Comparison of ENCODE assay signal across 8 cellular contexts in the genomic region with DNA sequence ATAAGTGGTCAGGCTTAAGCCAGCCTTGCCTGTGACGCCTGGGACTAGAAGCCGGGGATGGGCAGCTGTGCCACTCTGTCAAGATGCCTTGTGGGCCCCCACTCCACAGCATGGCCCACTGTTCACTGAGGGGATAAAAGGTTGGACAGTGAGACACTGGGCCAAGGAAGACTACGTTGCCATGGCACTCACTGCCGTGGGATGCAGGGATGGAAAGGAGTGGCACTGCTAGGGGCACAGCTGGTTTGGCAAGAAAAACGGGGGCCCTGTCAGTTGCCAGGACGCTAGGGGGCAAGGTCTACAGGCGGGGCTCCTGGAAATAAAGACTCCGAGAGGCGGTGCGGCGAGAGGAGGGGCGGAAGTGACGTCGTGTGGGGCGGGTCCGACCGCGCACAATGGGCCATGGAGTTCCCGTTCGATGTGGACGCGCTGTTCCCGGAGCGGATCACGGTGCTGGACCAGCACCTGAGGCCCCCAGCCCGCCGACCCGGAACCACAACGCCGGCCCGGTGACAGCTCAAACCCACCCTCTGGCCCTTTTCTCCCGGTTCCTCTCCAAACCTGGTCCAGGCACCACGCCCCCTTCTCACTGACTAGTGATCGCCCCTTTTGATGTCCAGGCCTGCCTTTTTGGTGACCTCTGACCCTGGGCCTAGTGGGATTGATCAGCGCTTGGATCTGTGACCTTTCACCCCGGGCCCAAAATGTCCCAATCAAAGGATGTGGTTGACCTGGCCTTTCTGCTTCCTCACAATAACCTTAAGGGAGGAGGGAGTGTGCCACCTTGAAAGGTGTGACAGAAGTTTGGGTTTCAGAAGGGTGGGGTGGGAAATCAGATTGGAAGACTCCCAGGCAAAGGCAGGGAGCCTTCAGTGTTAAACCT. TPM values are rescaled to one million over a fixed set of nuclear protein-coding genes. Genes with fewer than 3 reads are reported as not detected.
DNase-seq lines count a peak whose midpoint lies in the region; ATAC-seq, FAIRE-seq and TF ChIP-seq lines count a peak whose summit lies in the region.

A gene (plus strand): TSS at position 391 of the 883 bp plus-strand sequence.

- DNase-seq in GM12891 (ENCODE audit: insufficient read length, low spot score) (peak; percentile 84), NCI-H2171 (lab: John Stamatoyannopoulos, UW) (peak; percentile 82), T47D (ENCODE audit: low read depth in 1 of 2, low spot score in 1 of 2) (peak; percentile 82 to 90), iPS-NIHi11 (ENCODE audit: low spot score) (peak; percentile 95)

- peak; percentile 89 for FAIRE-seq in GM12891 (lab: Jason Lieb, UNC)

- ATAC-seq in HG02884 (IDR thresholded peaks at IDR 0.05; ENCODE audit: unreplicated experiment) (peak; percentile 87), HG03457 (IDR thresholded peaks at IDR 0.05; ENCODE audit: unreplicated experiment) (no peak)

- peak; percentile 84 for TF ChIP-seq POLR2A in GM12891 (IDR thresholded peaks at IDR 0.05; ENCODE audit: low read depth, low read length)

- H3K4me3 ChIP-seq in skin epidermis: peak within 1 kb of the TSS; percentile 40 to 67 (median 58)

- in situ Hi-C loops in T47D (cut with HindIII; ENCODE audit: low pct_unique_long_range_greater_than_20kb, low sequenced_read_pairs): no loop called here

- peak within 1 kb of the TSS; percentile 76 for H3K27ac ChIP-seq in VCaP
- H3K27ac ChIP-seq in skin epidermis: peak within 1 kb of the TSS; percentile 24 to 96 (median 90)

- peak; percentile 29 for TF ChIP-seq CTCF in VCaP (conservative IDR thresholded peaks at IDR 0.05)

TF ChIP-seq in GM12891, 5 proteins besides CTCF, POLR2A, EP300 and RAD21:
- TF ChIP-seq TAF1 (IDR thresholded peaks at IDR 0.05; ENCODE audit: low read depth, low read length): peak; percentile 63
- peak; percentile 50; the same call in 1 of the 2 replicates for TF ChIP-seq POU2F2 (IDR thresholded peaks at IDR 0.05; ENCODE audit: low read depth, low read length)
- TF ChIP-seq PAX5 (IDR thresholded peaks at IDR 0.05; ENCODE audit: insufficient read depth, low read length, severe bottlenecking): no peak
- peak; percentile 83 for TF ChIP-seq POLR2AphosphoS5 (IDR thresholded peaks at IDR 0.05; ENCODE audit: low read depth, low read length)
- TF ChIP-seq SPI1 (IDR thresholded peaks at IDR 0.05; ENCODE audit: low read depth, low read length): peak; percentile 42
TF ChIP-seq in GM12891: peak in this region for 4.

RNA-seq across cellular contexts. Expression of the gene that starts here (rescaled TPM):
- polyA plus RNA-seq in GM12891 (2012; ENCODE audit: low read depth, missing spikeins): 10.0 TPM
